23 cellular contexts compared by ENCODE assay signal in genomic region chr21:40471103-40471502, GRCh38.
"Had no signal": no experiment of that assay in that cellular context is flagged by ENCODE, and none has a peak within 500 bp of the region (broad histone marks: within the 10 kb centered on the region; RNA-seq: fewer than 3 reads in every experiment).

No MANE protein-coding gene starts in this region.

- ATAC-seq: activated CD4-positive, CD25-positive, alpha-beta regulatory T cell treated with anti-CD3 and anti-CD28 coated beads, Interleukin-2, amount 50 U/mL, for 24 hours; activated CD8-positive, alpha-beta memory T cell treated with anti-CD3 and anti-CD28 coated beads, Interleukin-2, amount 10 ng/mL, durations not matched to agents 7 days and 5 days; activated naive CD4-positive, alpha-beta T cell treated with anti-CD3 and anti-CD28 coated beads, Interleukin-2, amount 50 U/mL, for 72 hours; esophagus mucosa; left cardiac atrium; mucosa of descending colon; naive thymus-derived CD8-positive, alpha-beta T cell; sciatic nerve; stimulated activated memory B cell treated with anti-CD40 and anti-IgM and Interleukin-4, amounts not matched to agents 10 μg/mL and 1 μg/mL and 100 μg/mL, for 72 hours had no signal

- H3K36me3 Mint-ChIP-seq: activated CD8-positive, alpha-beta memory T cell treated with anti-CD3 and anti-CD28 coated beads, Interleukin-2, amount 10 ng/mL, durations not matched to agents 7 days and 5 days; activated naive CD4-positive, alpha-beta T cell treated with anti-CD3 and anti-CD28 coated beads, Interleukin-2, amount 50 U/mL, for 72 hours; immature natural killer cell; naive thymus-derived CD8-positive, alpha-beta T cell; stimulated activated memory B cell treated with anti-CD40 and anti-IgM and Interleukin-4, amounts not matched to agents 10 μg/mL and 1 μg/mL and 100 μg/mL, for 72 hours had no signal

- H3K27ac Mint-ChIP-seq: activated CD8-positive, alpha-beta memory T cell treated with anti-CD3 and anti-CD28 coated beads, Interleukin-2, amount 10 ng/mL, durations not matched to agents 7 days and 5 days; activated naive CD4-positive, alpha-beta T cell treated with anti-CD3 and anti-CD28 coated beads, Interleukin-2, amount 50 U/mL, for 72 hours; activated T-cell treated with anti-CD3 and anti-CD28 coated beads, Interleukin-2, amount 50 U/mL, for 24 hours; endodermal cell; immature natural killer cell; naive thymus-derived CD8-positive, alpha-beta T cell; stimulated activated memory B cell treated with anti-CD40 and anti-IgM and Interleukin-4, amounts not matched to agents 10 μg/mL and 1 μg/mL and 100 μg/mL, for 72 hours had no signal

- H3K4me1 Mint-ChIP-seq: activated CD8-positive, alpha-beta memory T cell treated with anti-CD3 and anti-CD28 coated beads, Interleukin-2, amount 10 ng/mL, durations not matched to agents 7 days and 5 days; immature natural killer cell; naive thymus-derived CD8-positive, alpha-beta T cell; stimulated activated memory B cell treated with anti-CD40 and anti-IgM and Interleukin-4, amounts not matched to agents 10 μg/mL and 1 μg/mL and 100 μg/mL, for 72 hours had no signal

- H3K27me3 Mint-ChIP-seq: activated CD8-positive, alpha-beta memory T cell treated with anti-CD3 and anti-CD28 coated beads, Interleukin-2, amount 10 ng/mL, durations not matched to agents 7 days and 5 days; activated T-cell treated with anti-CD3 and anti-CD28 coated beads, Interleukin-2, amount 50 U/mL, for 24 hours; stimulated activated memory B cell treated with anti-CD40 and anti-IgM and Interleukin-4, amounts not matched to agents 10 μg/mL and 1 μg/mL and 100 μg/mL, for 72 hours had no signal

- DNase-seq: activated CD4-positive, alpha-beta T cell treated with anti-CD3 and anti-CD28 coated beads, Interleukin-2, amount 50 U/mL, for 48 hours; activated CD8-positive, alpha-beta memory T cell treated with anti-CD3 and anti-CD28 coated beads, Interleukin-2, amount 10 ng/mL, durations not matched to agents 7 days and 5 days; activated effector memory CD4-positive, alpha-beta T cell treated with Interleukin-2 at 50 U/mL for 16 hours; activated T-cell treated with anti-CD3 and anti-CD28 coated beads, Interleukin-2, amount 50 U/mL, for 24 hours; amniotic stem cell; brain microvascular endothelial cell; dermis blood vessel endothelial cell; endodermal cell; glutamatergic neuron; immature natural killer cell; left cardiac atrium; mammary epithelial cell; mucosa of descending colon; naive thymus-derived CD8-positive, alpha-beta T cell; nucleus accumbens; spleen; stimulated activated CD4-positive, alpha-beta T cell treated with anti-CD3 and anti-CD28 coated beads, Interleukin-1b, Interleukin-23, amount 100 ng/mL, for 48 hours; tibial artery had no signal

- H3K9me3 Mint-ChIP-seq: activated naive CD4-positive, alpha-beta T cell treated with anti-CD3 and anti-CD28 coated beads, Interleukin-2, amount 50 U/mL, for 72 hours; activated T-cell treated with anti-CD3 and anti-CD28 coated beads, Interleukin-2, amount 50 U/mL, for 24 hours; endodermal cell; stimulated activated memory B cell treated with anti-CD40 and anti-IgM and Interleukin-4, amounts not matched to agents 10 μg/mL and 1 μg/mL and 100 μg/mL, for 72 hours had no signal

- H3K4me3 Mint-ChIP-seq: activated CD8-positive, alpha-beta memory T cell treated with anti-CD3 and anti-CD28 coated beads, Interleukin-2, amount 10 ng/mL, durations not matched to agents 7 days and 5 days; activated T-cell treated with anti-CD3 and anti-CD28 coated beads, Interleukin-2, amount 50 U/mL, for 24 hours; endodermal cell; immature natural killer cell; naive thymus-derived CD8-positive, alpha-beta T cell; stimulated activated memory B cell treated with anti-CD40 and anti-IgM and Interleukin-4, amounts not matched to agents 10 μg/mL and 1 μg/mL and 100 μg/mL, for 72 hours had no signal
